18 cellular contexts compared by ENCODE assay signal in the genomic region with DNA sequence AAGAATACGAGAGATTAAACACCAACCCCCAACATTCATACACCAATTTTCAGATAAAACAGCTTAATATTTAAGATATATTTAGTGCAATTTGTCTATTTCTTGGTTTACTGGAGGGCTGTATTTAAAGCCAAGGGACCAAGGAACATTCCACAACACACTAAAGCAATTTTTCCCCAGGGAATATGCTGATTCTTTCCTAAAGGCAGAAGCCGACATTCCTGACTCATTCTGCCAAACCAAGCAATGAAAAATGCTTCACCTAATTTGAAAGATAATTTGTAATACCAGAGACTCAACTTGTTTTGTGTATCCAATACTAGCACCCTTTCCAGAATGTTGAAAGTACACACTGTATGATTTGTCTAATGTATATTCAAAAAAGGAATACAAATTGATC.
DNase-seq lines count a peak whose midpoint lies in the region; ATAC-seq and TF ChIP-seq lines count a peak whose summit lies in the region.
"Had no signal": no experiment of that assay in that cellular context is flagged by ENCODE, and none has a peak within 500 bp of the region (broad histone marks: within the 10 kb centered on the region; RNA-seq: fewer than 3 reads in every experiment).

No MANE protein-coding gene starts in this region.

- DNase-seq in AG10803 (ENCODE audit: low read depth) = peak; percentile 2
- peak; percentile 42 for DNase-seq in adipocyte (ENCODE audit: low read depth)
- DNase-seq in dedifferentiated amniotic fluid mesenchymal stem cell (ENCODE audit: extremely low spot score) = peak; percentile 15
- DNase-seq in stimulated activated naive CD4-positive, alpha-beta T cell (lab: John Stamatoyannopoulos, UW) = no peak
- no peak for DNase-seq in anterior cingulate cortex (lab: John Stamatoyannopoulos, UW)
- DNase-seq: C1 segment of cervical spinal cord; CD8-positive, alpha-beta memory T cell; DMS79; NCI-H1105; NCI-H2081; NCI-H2171 treated with DMSO at 0.1 percent for 48 hours; NCI-H748 treated with DMSO at 0.1 percent for 48 hours; NK-92 treated with Interleukin-12 subunit alpha and Interleukin-12 subunit beta, amount 100 ng/mL, for 24 hours; Right ventricle myocardium superior had no signal

- H3K27me3 Mint-ChIP-seq in nephron (ENCODE audit: low read depth) = no peaks in the 10 kb centered on the region
- H3K27me3 Mint-ChIP-seq: CD8-positive, alpha-beta memory T cell had no signal

- ATAC-seq in GM18867 (IDR thresholded peaks at IDR 0.05; ENCODE audit: unreplicated experiment) = no peak
- ATAC-seq in HG03175 (IDR thresholded peaks at IDR 0.05; ENCODE audit: unreplicated experiment) = no peak
- ATAC-seq: A549 had no signal

- no peaks in the 10 kb centered on the region for H3K9me3 Mint-ChIP-seq in nephron

- H3K4me1 ChIP-seq in adipocyte (ENCODE audit: control insufficient read depth, insufficient read depth, low read length) = no peaks in the 10 kb centered on the region
- H3K4me1 ChIP-seq: A549 had no signal

- peaks cover 29% of the 10 kb centered on the region for H3K4me1 Mint-ChIP-seq in nephron
- H3K4me1 Mint-ChIP-seq: CD8-positive, alpha-beta memory T cell had no signal

- no peaks in the 10 kb centered on the region for H3K27me3 ChIP-seq in adipocyte (replicated peaks; ENCODE audit: control insufficient read depth, insufficient read depth, low read length)

- TF ChIP-seq CTCF in AG10803 (conservative IDR thresholded peaks at IDR 0.05; ENCODE audit: low read length) (no peak), nephron (IDR thresholded peaks at IDR 0.05; ENCODE audit: unreplicated experiment in 3 of 3) (no peak)

- H3K4me3 Mint-ChIP-seq in nephron = no peak overlapping the region
- H3K4me3 Mint-ChIP-seq: CD8-positive, alpha-beta memory T cell had no signal

- no peaks in the 10 kb centered on the region for H3K36me3 Mint-ChIP-seq in nephron (ENCODE audit: low read depth)
- H3K36me3 Mint-ChIP-seq: CD8-positive, alpha-beta memory T cell had no signal

- peak overlapping the region; percentile 43 to 72 (median 67) for H3K27ac Mint-ChIP-seq in nephron
- H3K27ac Mint-ChIP-seq: CD8-positive, alpha-beta memory T cell had no signal

- H3K9me3 ChIP-seq in adipocyte (ENCODE audit: control insufficient read depth, low read length) = no peaks in the 10 kb centered on the region
- H3K9me3 ChIP-seq: A549 had no signal

- H3K4me3 ChIP-seq in AG10803 (ENCODE audit: low read length) = no peak overlapping the region
- H3K4me3 ChIP-seq in adipocyte (ENCODE audit: low read length) = no peak overlapping the region
- H3K4me3 ChIP-seq: A549 had no signal

- no peak overlapping the region for H3K9ac ChIP-seq in adipocyte (ENCODE audit: low read length)

- no peaks in the 10 kb centered on the region for H3K36me3 ChIP-seq in adipocyte (ENCODE audit: control insufficient read depth, insufficient read depth, low read length, severe bottlenecking)

Comparison
In these comparisons a context has a peak if more than half of its experiments do, and no peak if none do; other contexts are left out.
1. DNase-seq: peak in AG10803 (single experiment), adipocyte (single experiment) and dedifferentiated amniotic fluid mesenchymal stem cell (single experiment); none in stimulated activated naive CD4-positive, alpha-beta T cell (0 of 6) and anterior cingulate cortex (0 of 58).